16 cellular contexts compared by ENCODE assay signal in genomic region chr4:65241257-65241997, GRCh38.
DNase-seq lines count a peak whose midpoint lies in the region; ATAC-seq and TF ChIP-seq lines count a peak whose summit lies in the region.
"Had no signal": no experiment of that assay in that cellular context is flagged by ENCODE, and none has a peak within 500 bp of the region (broad histone marks: within the 10 kb centered on the region; RNA-seq: fewer than 3 reads in every experiment).

No MANE protein-coding gene starts in this region.

- peak; percentile 28 for ATAC-seq in upper lobe of right lung
- ATAC-seq in activated CD4-positive, CD25-positive, alpha-beta regulatory T cell treated with anti-CD3 and anti-CD28 coated beads, Interleukin-2, amount 50 U/mL, for 24 hours: no peak

- TF ChIP-seq CTCF in chondrocyte (IDR thresholded peaks at IDR 0.05) (no peak), upper lobe of right lung (IDR thresholded peaks at IDR 0.05) (no peak), Peyer's patch (IDR thresholded peaks at IDR 0.05) (no peak)

- no peak for TF ChIP-seq POLR2A in Peyer's patch (IDR thresholded peaks at IDR 0.05)

- H3K27ac Mint-ChIP-seq in chondrocyte (ENCODE audit: unreplicated experiment): no peak overlapping the region

- no peaks in the 10 kb centered on the region for H3K36me3 Mint-ChIP-seq in chondrocyte (ENCODE audit: low read depth)

- H3K27me3 ChIP-seq in upper lobe of right lung (no peaks in the 10 kb centered on the region), Peyer's patch (no peaks in the 10 kb centered on the region)
- H3K27me3 ChIP-seq: MG63, SJSA1 had no signal

- intact Hi-C loops in upper lobe of right lung (cut with DNase I): no loop called here

- H3K9me3 Mint-ChIP-seq in chondrocyte (ENCODE audit: low read depth): no peaks in the 10 kb centered on the region

- no peak overlapping the region for H3K27ac ChIP-seq in upper lobe of right lung
- H3K27ac ChIP-seq in Peyer's patch: no peak overlapping the region
- H3K27ac ChIP-seq: HL-60, KMS-11, SJSA1 had no signal

- DNase-seq in HuH-7 (ENCODE audit: low spot score) (peak; percentile 66), NCI-H1694 treated with DMSO at 0.1 percent for 48 hours (lab: John Stamatoyannopoulos, UW) (peak; percentile 28), chondrocyte (ENCODE audit: low spot score) (peak; percentile 68), upper lobe of right lung (no peak), Peyer's patch (no peak), NOMO-1 (lab: John Stamatoyannopoulos, UW; ENCODE audit: unreplicated experiment in 2 of 2) (no peak)
- DNase-seq: GOT3, MG63, NCI-H1105 treated with DMSO at 0.1 percent for 48 hours, NCI-H2107, NCI-H446 treated with DMSO at 0.1 percent for 48 hours, NCI-H82 had no signal

- no peak overlapping the region for H3K4me3 Mint-ChIP-seq in chondrocyte (ENCODE audit: unreplicated experiment)

- H3K36me3 ChIP-seq in upper lobe of right lung (no peaks in the 10 kb centered on the region), Peyer's patch (no peaks in the 10 kb centered on the region)
- H3K36me3 ChIP-seq: MG63, SJSA1 had no signal

- no peaks in the 10 kb centered on the region for H3K4me1 Mint-ChIP-seq in chondrocyte (ENCODE audit: low read depth)

- H3K4me3 ChIP-seq in upper lobe of right lung (no peak overlapping the region), Peyer's patch (no peak overlapping the region)
- H3K4me3 ChIP-seq: MG63, SJSA1 had no signal

- H3K4me1 ChIP-seq in upper lobe of right lung (no peaks in the 10 kb centered on the region), Peyer's patch (no peaks in the 10 kb centered on the region)
- H3K4me1 ChIP-seq: SJSA1 had no signal

- peaks cover 7% of the 10 kb centered on the region for H3K27me3 Mint-ChIP-seq in chondrocyte (ENCODE audit: low read depth)

- H3K9me3 ChIP-seq in upper lobe of right lung (no peaks in the 10 kb centered on the region), Peyer's patch (no peaks in the 10 kb centered on the region)
- H3K9me3 ChIP-seq: MG63, SJSA1 had no signal

Comparison
In these comparisons a context has a peak if more than half of its experiments do, and no peak if none do; other contexts are left out.
1. DNase-seq: peak in HuH-7 (single experiment), NCI-H1694 treated with DMSO at 0.1 percent for 48 hours (single experiment) and chondrocyte (single experiment); none in upper lobe of right lung (single experiment), Peyer's patch (0 of 3) and NOMO-1 (0 of 2).